In the genomic region with DNA sequence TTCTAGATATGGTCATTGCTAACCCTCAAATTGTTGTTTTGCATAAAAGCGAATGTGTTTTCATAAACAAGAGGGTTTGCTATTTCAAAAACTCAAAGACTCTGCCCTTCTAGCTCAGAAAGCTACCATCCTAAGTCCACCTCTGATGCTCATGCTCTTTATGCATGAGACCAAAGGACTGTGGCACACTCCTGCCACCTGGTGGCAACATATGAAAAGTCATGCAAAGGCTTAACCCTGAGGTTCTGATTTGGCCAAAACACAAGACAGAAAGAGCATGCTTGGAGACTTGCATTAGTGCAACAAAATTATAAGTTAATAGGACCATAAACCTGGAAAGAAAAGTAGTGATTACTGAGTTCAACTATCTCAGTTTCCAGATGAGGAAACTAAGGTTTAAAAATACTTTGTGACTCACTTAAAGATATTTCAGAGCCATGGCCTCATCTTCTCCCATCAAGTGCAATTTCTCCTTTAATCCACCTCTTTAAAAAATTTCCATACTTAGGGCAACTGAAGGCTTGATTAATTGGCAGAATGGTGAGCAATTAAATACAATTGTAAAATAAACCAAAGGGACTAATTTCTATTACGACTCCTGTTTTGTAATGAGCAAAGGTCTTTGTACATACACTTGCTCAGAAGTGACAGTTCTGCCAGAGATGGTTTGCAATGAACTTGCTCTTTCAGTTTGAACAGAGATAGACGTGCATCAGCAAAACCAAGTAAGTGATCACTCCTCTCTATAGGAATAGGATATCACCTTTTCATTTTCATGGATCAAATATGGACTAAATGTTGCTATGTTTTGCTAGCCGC, we compare ENCODE assay signal across 9 cellular contexts.
DNase-seq lines count a peak whose midpoint lies in the region; ATAC-seq and TF ChIP-seq lines count a peak whose summit lies in the region.
"Had no signal": no experiment of that assay in that cellular context is flagged by ENCODE, and none has a peak within 500 bp of the region (broad histone marks: within the 10 kb centered on the region; RNA-seq: fewer than 3 reads in every experiment).

No MANE protein-coding gene starts in this region.

- intact Hi-C loops in sciatic nerve (cut with DNase I) = no loop called here

- no peaks in the 10 kb centered on the region for H3K36me3 ChIP-seq in right atrium auricular region
- H3K36me3 ChIP-seq: BLaER1 had no signal

- peaks cover 0 to 30% of the 10 kb centered on the region in 2 donors for H3K4me1 ChIP-seq in right atrium auricular region

- no peaks in the 10 kb centered on the region for H3K27me3 ChIP-seq in right atrium auricular region
- H3K27me3 ChIP-seq: BLaER1 had no signal

- DNase-seq in NCI-H187 (lab: John Stamatoyannopoulos, UW) (peak; percentile 26 to 49), NCI-H187 treated with DMSO at 0.1 percent for 48 hours (lab: John Stamatoyannopoulos, UW) (no peak), NCI-H1092 (lab: John Stamatoyannopoulos, UW) (peak; percentile 78), SW 1271 (lab: John Stamatoyannopoulos, UW) (peak; percentile 24 to 66), amniotic stem cell (lab: John Stamatoyannopoulos, UW) (peak; percentile 64), right atrium auricular region (ENCODE audit: low spot score) (peak; percentile 82), sciatic nerve (ENCODE audit: low spot score) (peak; percentile 87)

- no peak overlapping the region for H3K27ac ChIP-seq in right atrium auricular region
- H3K27ac ChIP-seq: BLaER1 had no signal

- ATAC-seq in HG02678 (IDR thresholded peaks at IDR 0.05; ENCODE audit: unreplicated experiment) = peak; percentile 74
- ATAC-seq in sciatic nerve = peak; percentile 87

- H3K9me3 ChIP-seq in right atrium auricular region = no peaks in the 10 kb centered on the region
- H3K9me3 ChIP-seq: BLaER1 had no signal

- H3K4me3 ChIP-seq in right atrium auricular region = no peak overlapping the region
- H3K4me3 ChIP-seq: BLaER1 had no signal

- peak; percentile 84 to 91 for TF ChIP-seq CTCF in right atrium auricular region (IDR thresholded peaks at IDR 0.05)
